In genomic region chr10:97292862-97293198, GRCh38 we compare ENCODE assay signal across 9 cellular contexts. TPM values are rescaled to one million over a fixed set of nuclear protein-coding genes. Genes with fewer than 3 reads are reported as not detected.
A peak's percentile ranks its signal among the peaks of the same experiment; 100 is the strongest.
DNase-seq lines count a peak whose midpoint lies in the region; ATAC-seq and TF ChIP-seq lines count a peak whose summit lies in the region.
"Had no signal": no experiment of that assay in that cellular context is flagged by ENCODE, and none has a peak within 500 bp of the region (broad histone marks: within the 10 kb centered on the region; RNA-seq: fewer than 3 reads in every experiment).

No MANE protein-coding gene starts in this region.

- H3K9me2 ChIP-seq in Loucy (replicated peaks; ENCODE audit: low read depth, low read length), result no peaks in the 10 kb centered on the region

- H3K9me3 ChIP-seq in CD8-positive, alpha-beta memory T cell (ENCODE audit: low read length), result no peaks in the 10 kb centered on the region
- H3K9me3 ChIP-seq in Loucy (ENCODE audit: insufficient read depth, low read depth, low read length), result no peaks in the 10 kb centered on the region
- H3K9me3 ChIP-seq in neuron (ENCODE audit: low read length), result no peaks in the 10 kb centered on the region
- no peaks in the 10 kb centered on the region for H3K9me3 ChIP-seq in heart right ventricle
- H3K9me3 ChIP-seq: uterus had no signal

- ATAC-seq in heart right ventricle (no peak), GM19452 (IDR thresholded peaks at IDR 0.05; ENCODE audit: unreplicated experiment) (no peak)

- no peak overlapping the region for H3K4me3 ChIP-seq in CD8-positive, alpha-beta memory T cell (ENCODE audit: low read length)
- H3K4me3 ChIP-seq in Loucy (ENCODE audit: low read length, poor library complexity, severe bottlenecking) (peak overlapping the region; percentile 83), neuron (ENCODE audit: low read length) (peak overlapping the region; percentile 23), heart right ventricle (peak overlapping the region in 5 of 10 donors; percentile 86 to 96 (median 94))

- H3K9me3 Mint-ChIP-seq in CD8-positive, alpha-beta memory T cell, result peaks cover 0 to 1% (median 0%) of the 10 kb centered on the region in 5 donors
- peaks cover 0 to 3% (median 0%) of the 10 kb centered on the region in 5 experiments for H3K9me3 Mint-ChIP-seq in brain

- no peaks in the 10 kb centered on the region for H4K20me1 ChIP-seq in Loucy (ENCODE audit: insufficient read depth, low read length, poor library complexity, severe bottlenecking)

- peaks cover 32% of the 10 kb centered on the region for H3K79me2 ChIP-seq in Loucy (ENCODE audit: insufficient read depth, low read length)

- H2AFZ ChIP-seq in Loucy (ENCODE audit: low read length) (peak overlapping the region; percentile 61; the same call in 1 of the 2 replicates), neuron (ENCODE audit: low read depth, low read length) (no peak overlapping the region)

- TF ChIP-seq CTCF in Loucy (conservative IDR thresholded peaks at IDR 0.05; ENCODE audit: low read length) (no peak), brain (conservative IDR thresholded peaks at IDR 0.05) (no peak), heart right ventricle (IDR thresholded peaks at IDR 0.05) (no peak)

- peaks cover 0 to 9% (median 0%) of the 10 kb centered on the region in 3 donors for H3K36me3 Mint-ChIP-seq in CD8-positive, alpha-beta memory T cell
- H3K36me3 Mint-ChIP-seq in brain, result peaks cover 12% of the 10 kb centered on the region

- peaks cover 7% of the 10 kb centered on the region for H3K4me1 ChIP-seq in CD8-positive, alpha-beta memory T cell (ENCODE audit: insufficient read depth, low read length)
- H3K4me1 ChIP-seq in Loucy (ENCODE audit: insufficient read depth, low read length, poor library complexity, severe bottlenecking), result peaks cover 16% of the 10 kb centered on the region
- no peaks in the 10 kb centered on the region for H3K4me1 ChIP-seq in neuron (ENCODE audit: insufficient read depth, low read length)
- peaks cover 0 to 14% (median 9%) of the 10 kb centered on the region in 9 donors for H3K4me1 ChIP-seq in heart right ventricle
- H3K4me1 ChIP-seq: uterus had no signal

- peak overlapping the region; percentile 43 to 96 (median 80) for H3K27ac Mint-ChIP-seq in CD8-positive, alpha-beta memory T cell
- H3K27ac Mint-ChIP-seq in brain, result peak overlapping the region; percentile 83 to 96 (median 94)

- H3F3A ChIP-seq in Loucy (ENCODE audit: low read depth), result no peaks in the 10 kb centered on the region; the same call in 1 of the 2 replicates

- CTCF ChIA-PET in CD8-positive, alpha-beta memory T cell (lab: Charles Lee), result interaction anchor here (1.5 to 1.8 kb wide), 3 partner anchors 26 to 108 kb away, joined by 4 to 6 read pairs (median 5); partner anchors contain the start of genes FRAT1 and RRP12

- peak overlapping the region; percentile 40 for H3K4me2 ChIP-seq in Loucy (ENCODE audit: low read depth, low read length, poor library complexity, severe bottlenecking)

- H3K4me3 Mint-ChIP-seq in CD8-positive, alpha-beta memory T cell, result peak overlapping the region; percentile 89 to 99 (median 94)
- H3K4me3 Mint-ChIP-seq in brain, result peak overlapping the region; percentile 92 to 97 (median 94)

- peaks cover 20 to 28% (median 25%) of the 10 kb centered on the region in 3 donors for H3K4me1 Mint-ChIP-seq in CD8-positive, alpha-beta memory T cell
- H3K4me1 Mint-ChIP-seq in brain, result peaks cover 24% of the 10 kb centered on the region

- DNase-seq in CD8-positive, alpha-beta memory T cell, result no peak
- no peak for DNase-seq in stimulated activated CD4-positive, alpha-beta T cell treated with anti-CD3 and anti-CD28 coated beads, Interleukin-15, amount 100 ng/mL, for 24 hours
- DNase-seq in heart right ventricle, result no peak
- DNase-seq in activated effector memory CD4-positive, alpha-beta T cell treated with anti-CD3 and anti-CD28 coated beads, Interleukin-2, amount 50 U/mL, for 16 hours, result no peak

- no peak overlapping the region for H3K27ac ChIP-seq in CD8-positive, alpha-beta memory T cell (ENCODE audit: low read depth, low read length)
- no peak overlapping the region for H3K27ac ChIP-seq in heart right ventricle

- H3K9ac ChIP-seq in Loucy (ENCODE audit: low read depth, low read length, poor library complexity, severe bottlenecking), result no peak overlapping the region

- peaks cover 2 to 3% of the 10 kb centered on the region in 2 donors for H3K27me3 Mint-ChIP-seq in CD8-positive, alpha-beta memory T cell
- peaks cover 6% of the 10 kb centered on the region for H3K27me3 Mint-ChIP-seq in brain

- POLR2A ChIA-PET in CD8-positive, alpha-beta memory T cell (lab: Charles Lee), result interaction anchor here (1.6 kb wide), 1 partner anchor 27 kb away, joined by 6 read pairs; the partner anchor contains the start of gene FRAT1

- intact Hi-C loops in heart right ventricle (cut with DNase I), result loop anchor here in 6 of 10 donors (1.0 to 5.0 kb wide), 4 partner anchors 34 to 44 kb away; partner anchors contain the start of gene FRAT2 (in 3 of the 6)

- WGBS in heart right ventricle, 2 donors, result 58 to 60% methylated on average over 3 of the region's 3 CpGs

- H3K27me3 ChIP-seq in CD8-positive, alpha-beta memory T cell (ENCODE audit: insufficient read depth, low read length, poor library complexity, severe bottlenecking), result no peaks in the 10 kb centered on the region
- H3K27me3 ChIP-seq in Loucy (ENCODE audit: insufficient read depth, low read length, poor library complexity, severe bottlenecking) (no peaks in the 10 kb centered on the region), neuron (ENCODE audit: insufficient read depth, low read length) (no peaks in the 10 kb centered on the region), heart right ventricle (no peaks in the 10 kb centered on the region)
- H3K27me3 ChIP-seq: uterus had no signal

- no peaks in the 10 kb centered on the region for H3K36me3 ChIP-seq in CD8-positive, alpha-beta memory T cell (ENCODE audit: insufficient read depth, low read length)
- no peaks in the 10 kb centered on the region for H3K36me3 ChIP-seq in Loucy (ENCODE audit: insufficient read depth, low read length)
- no peaks in the 10 kb centered on the region for H3K36me3 ChIP-seq in neuron (ENCODE audit: insufficient read depth, low read length)
- peaks cover 0 to 5% (median 0%) of the 10 kb centered on the region in 9 donors for H3K36me3 ChIP-seq in heart right ventricle
- H3K36me3 ChIP-seq: uterus had no signal

RNA-seq across cellular contexts. Expression of gene ARHGAP19, which starts 0.4 kb away (rescaled TPM):
- 10 to 100 TPM; 23.3 to 26.5 TPM for total RNA-seq in CD8-positive, alpha-beta memory T cell
- polyA plus RNA-seq in CD8-positive, alpha-beta memory T cell, result 8.9 TPM
- polyA plus RNA-seq in brain (ENCODE audit: insufficient read depth, low read depth, low replicate concordance) (7.6 TPM), heart right ventricle (1 to 10 TPM; 1.5 to 1.7 TPM)
- total RNA-seq in heart right ventricle, result 1 to 10 TPM; 2.3 to 6.2 (median 3.6) TPM

RNA-seq across cellular contexts. Expression of gene FRAT1, which starts 26.2 kb away (rescaled TPM):
- 1 to 10 TPM; 4.3 to 4.7 TPM for total RNA-seq in CD8-positive, alpha-beta memory T cell
- polyA plus RNA-seq in CD8-positive, alpha-beta memory T cell, result 13.3 TPM
- 5.0 TPM for polyA plus RNA-seq in brain (ENCODE audit: insufficient read depth, low read depth, low replicate concordance)
- 1 to 10 TPM; 2.3 to 6.6 (median 3.1) TPM for total RNA-seq in heart right ventricle
- 1 to 10 TPM; 1.3 to 1.5 TPM for polyA plus RNA-seq in heart right ventricle

RNA-seq across cellular contexts. Expression of gene FRAT2, which starts 41.7 kb away (rescaled TPM):
- 10 to 100 TPM in 1 of 2 experiments, 1 to 10 TPM in 1; 9.8 to 10.4 TPM for total RNA-seq in CD8-positive, alpha-beta memory T cell
- 18.7 TPM for polyA plus RNA-seq in CD8-positive, alpha-beta memory T cell
- polyA plus RNA-seq in brain (ENCODE audit: insufficient read depth, low read depth, low replicate concordance), result 12.3 TPM
- total RNA-seq in heart right ventricle, result 10 to 100 TPM in 1 of 10 donors, 1 to 10 TPM in 9; 3.9 to 11.0 (median 5.8) TPM
- polyA plus RNA-seq in heart right ventricle, result 1 to 10 TPM; 2.9 to 4.5 TPM
